In genomic region chr4:140806175-140806574, GRCh38 we compare ENCODE assay signal across 13 cellular contexts. TPM values are rescaled to one million over a fixed set of nuclear protein-coding genes. Genes with fewer than 3 reads are reported as not detected.
DNase-seq lines count a peak whose midpoint lies in the region; ATAC-seq and TF ChIP-seq lines count a peak whose summit lies in the region.
"Had no signal": no experiment of that assay in that cellular context is flagged by ENCODE, and none has a peak within 500 bp of the region (broad histone marks: within the 10 kb centered on the region; RNA-seq: fewer than 3 reads in every experiment).

No MANE protein-coding gene starts in this region.

- H2AFZ ChIP-seq in mammary epithelial cell (ENCODE audit: low read depth, low read length) = no peak overlapping the region
- H2AFZ ChIP-seq: PC-9 had no signal

- H3K9ac ChIP-seq in mammary epithelial cell (ENCODE audit: insufficient read depth, low read length) = no peak overlapping the region

- H3K27ac ChIP-seq in mammary epithelial cell (ENCODE audit: insufficient read depth, low read depth, low read length) = no peak overlapping the region
- H3K27ac ChIP-seq: PC-9, psoas muscle had no signal

- no TSS peak for BruUV-seq in mammary epithelial cell (replicated peaks; lab: Mats Ljungman, UMichigan)

- in situ Hi-C loops in mammary epithelial cell (cut with MboI; ENCODE audit: low sequenced_read_pairs in 2 of 2) = no loop called here

- no peak overlapping the region for H3K4me3 ChIP-seq in mammary epithelial cell (replicated peaks in 1 of 3; ENCODE audit: insufficient read depth in 1 of 3, low read depth in 2 of 3, low read length in 3 of 3)
- H3K4me3 ChIP-seq: PC-9, psoas muscle had no signal

- WGBS in mammary epithelial cell (ENCODE audit: low coverage, missing lambda C conversion rate) = 94% methylated on average over 4 of the region's 4 CpGs

- no peaks in the 10 kb centered on the region for H3K27me3 ChIP-seq in mammary epithelial cell (ENCODE audit: insufficient read depth, low read length)

- dilution Hi-C loops in mammary epithelial cell (cut with HindIII; ENCODE audit: low sequenced_read_pairs) = no loop called here

- no peaks in the 10 kb centered on the region for H4K20me1 ChIP-seq in mammary epithelial cell (ENCODE audit: insufficient read depth, low read length)

- no peak overlapping the region for H3K4me2 ChIP-seq in mammary epithelial cell (ENCODE audit: insufficient read depth, low read depth, low read length)
- H3K4me2 ChIP-seq: PC-9 had no signal

- CTCF ChIA-PET in mammary epithelial cell (lab: Charles Lee; ENCODE audit: low non-redundant PET) = no interaction called here

- peak; percentile 39 for DNase-seq in GM10266 (ENCODE audit: extremely low spot score)
- no peak for DNase-seq in omental fat pad (ENCODE audit: low spot score)
- DNase-seq in NCI-H82 treated with DMSO at 0.1 percent for 48 hours (lab: John Stamatoyannopoulos, UW; ENCODE audit: unreplicated experiment) = no peak
- no peak for DNase-seq in left cardiac atrium
- no peak for DNase-seq in mammary epithelial cell
- DNase-seq: GF-D8, mesenchymal stem cell, NCI-H1105 treated with DMSO at 0.1 percent for 48 hours, PC-9, psoas muscle had no signal

- intact Hi-C loops in left cardiac atrium (cut with DNase I) (no loop called here), mammary epithelial cell (cut with micrococcal nuclease) (no loop called here)

- H3K9me3 ChIP-seq in mammary epithelial cell (replicated peaks; ENCODE audit: insufficient read depth, low read length) = no peaks in the 10 kb centered on the region
- H3K9me3 ChIP-seq: psoas muscle had no signal

- H3K36me3 ChIP-seq in mammary epithelial cell (ENCODE audit: insufficient read depth, low read length) = no peaks in the 10 kb centered on the region

- ATAC-seq in GM19452 (IDR thresholded peaks at IDR 0.05; ENCODE audit: unreplicated experiment) = peak; percentile 75
- peak; percentile 59 for ATAC-seq in HG02884 (IDR thresholded peaks at IDR 0.05; ENCODE audit: unreplicated experiment)
- ATAC-seq in HG03575 (IDR thresholded peaks at IDR 0.05; ENCODE audit: extremely low read depth, insufficient number of reproducible peaks, low FRiP score, unreplicated experiment) = peak; percentile 41
- ATAC-seq in omental fat pad (ENCODE audit: low FRiP score) = no peak
- ATAC-seq in left cardiac atrium = no peak
- ATAC-seq: psoas muscle had no signal

- no peak for TF ChIP-seq CTCF in GM10266 (IDR thresholded peaks at IDR 0.05; ENCODE audit: control insufficient read depth, insufficient read depth, low read depth, missing control alignments)
- no peak for TF ChIP-seq CTCF in omental fat pad (IDR thresholded peaks at IDR 0.05)
- no peak for TF ChIP-seq CTCF in mammary epithelial cell (conservative IDR thresholded peaks at IDR 0.05 in 1 of 2, IDR thresholded peaks at IDR 0.05 in 1 of 2; ENCODE audit: extremely low read depth in 1 of 2, insufficient read depth in 1 of 2, low read depth in 1 of 2, low read length in 2 of 2)

- H3K79me2 ChIP-seq in mammary epithelial cell (ENCODE audit: insufficient read depth, low read length) = no peaks in the 10 kb centered on the region

- no peaks in the 10 kb centered on the region for H3K4me1 ChIP-seq in mammary epithelial cell (ENCODE audit: insufficient read depth, low read length)
- H3K4me1 ChIP-seq: psoas muscle had no signal

RNA-seq across cellular contexts. Expression of gene TBC1D9, which starts 50.0 kb away (rescaled TPM):
- total RNA-seq in omental fat pad = 10 to 100 TPM; 29.6 to 60.3 (median 48.3) TPM
- total RNA-seq in left cardiac atrium = 10 to 100 TPM; 15.6 to 17.2 TPM
- 10 to 100 TPM; 23.5 to 42.8 TPM for total RNA-seq in mammary epithelial cell
- polyA plus RNA-seq in mammary epithelial cell = 12.8 TPM
- 27.8 TPM for polyA minus RNA-seq in mammary epithelial cell

Comparison
In these comparisons a context has a peak if more than half of its experiments do, and no peak if none do; other contexts are left out.
1. ATAC-seq: peak in GM19452 (single experiment), HG02884 (single experiment) and HG03575 (single experiment); none in omental fat pad (single experiment) and left cardiac atrium (0 of 2).